Comparison of ENCODE assay signal across 8 cellular contexts in genomic region chr19:51366999-51367564, GRCh38. TPM values are rescaled to one million over a fixed set of nuclear protein-coding genes. Genes with fewer than 3 reads are reported as not detected.
A peak's percentile ranks its signal among the peaks of the same experiment; 100 is the strongest.
DNase-seq lines count a peak whose midpoint lies in the region; ATAC-seq and TF ChIP-seq lines count a peak whose summit lies in the region.

No MANE protein-coding gene starts in this region.

- WGBS in ovary, 3 donors = 0% methylated on average over 30 of the region's 30 CpGs

- TF ChIP-seq CTCF in fibroblast of lung (conservative IDR thresholded peaks at IDR 0.05 in 1 of 2, IDR thresholded peaks at IDR 0.05 in 1 of 2; ENCODE audit: low read depth in 1 of 2, low read length in 2 of 2) = no peak
- no peak for TF ChIP-seq CTCF in ovary (IDR thresholded peaks at IDR 0.05)

- H3K4me1 ChIP-seq in fibroblast of lung (ENCODE audit: control insufficient read depth, extremely low read depth, insufficient read depth, low read length) = peaks cover 13% of the 10 kb centered on the region
- H3K4me1 ChIP-seq in ovary (ENCODE audit: insufficient read depth) = peaks cover 7% of the 10 kb centered on the region

- peaks cover 26% of the 10 kb centered on the region for H3K36me3 Mint-ChIP-seq in activated CD4-positive, alpha-beta memory T cell treated with anti-CD3 and anti-CD28 coated beads for 36 hours

- POLR2A ChIA-PET in activated CD4-positive, alpha-beta memory T cell treated with anti-CD3 and anti-CD28 coated beads for 36 hours (lab: Charles Lee) = interaction anchor here (1.1 to 2.9 kb wide), 4 partner anchors 27 to 81 kb away, joined by 3 to 22 read pairs (median 4); no protein-coding TSS in a partner anchor

- peak; percentile 7 for ATAC-seq in HG03571 (IDR thresholded peaks at IDR 0.05; ENCODE audit: unreplicated experiment)

- H4K20me1 ChIP-seq in fibroblast of lung (ENCODE audit: control insufficient read depth, extremely low read depth, insufficient read depth, low read length) = no peaks in the 10 kb centered on the region

- H3K4me2 ChIP-seq in fibroblast of lung (ENCODE audit: extremely low read depth, insufficient read depth, low read length) = peak overlapping the region; percentile 64

- no peaks in the 10 kb centered on the region for H3K9me3 ChIP-seq in fibroblast of lung (ENCODE audit: control insufficient read depth, insufficient read depth, low read depth, low read length)
- H3K9me3 ChIP-seq in ovary = no peaks in the 10 kb centered on the region

- peak overlapping the region; percentile 99 for H3K4me3 Mint-ChIP-seq in activated CD4-positive, alpha-beta memory T cell treated with anti-CD3 and anti-CD28 coated beads for 36 hours

- H3K36me3 ChIP-seq in fibroblast of lung (ENCODE audit: control insufficient read depth, insufficient read depth, low read length) (no peaks in the 10 kb centered on the region), ovary (no peaks in the 10 kb centered on the region)

- CTCF ChIA-PET in activated CD4-positive, alpha-beta memory T cell treated with anti-CD3 and anti-CD28 coated beads for 36 hours (lab: Charles Lee) = interaction anchor here (0.6 to 1.6 kb wide), 3 partner anchors 27 to 32 kb away, joined by 3 to 12 read pairs (median 3); no protein-coding TSS in a partner anchor

- TF ChIP-seq POLR2A in GM18526 (IDR thresholded peaks at IDR 0.05; ENCODE audit: extremely low read depth, insufficient read length) (peak; percentile 21), ovary (IDR thresholded peaks at IDR 0.05) (peak; percentile 94)

- intact Hi-C loops in activated CD4-positive, alpha-beta memory T cell treated with anti-CD3 and anti-CD28 coated beads for 36 hours (cut with micrococcal nuclease) = loop anchor here (1.0 kb wide), 3 partner anchors 27 to 74 kb away; no protein-coding TSS in a partner anchor
- intact Hi-C loops in ovary (cut with DNase I) = loop anchor here in 2 of 4 donors (1.0 to 10.0 kb wide), 3 partner anchors 26 to 338 kb away; no protein-coding TSS in a partner anchor

- peaks cover 56% of the 10 kb centered on the region for H3K4me1 Mint-ChIP-seq in activated CD4-positive, alpha-beta memory T cell treated with anti-CD3 and anti-CD28 coated beads for 36 hours (ENCODE audit: low read depth)

- peak; percentile 60 for DNase-seq in activated CD4-positive, alpha-beta memory T cell treated with anti-CD3 and anti-CD28 coated beads for 36 hours
- DNase-seq in fibroblast of lung (ENCODE audit: low read depth in 2 of 2) (no peak), ovary (peak in 1 of 5 donors; percentile 73), NCI-H2196 (lab: John Stamatoyannopoulos, UW; ENCODE audit: unreplicated experiment) (no peak), G401 (ENCODE audit: low spot score) (no peak), NCI-H146 (lab: John Stamatoyannopoulos, UW) (no peak)

- H3K27me3 Mint-ChIP-seq in activated CD4-positive, alpha-beta memory T cell treated with anti-CD3 and anti-CD28 coated beads for 36 hours = no peaks in the 10 kb centered on the region

- H3K9me3 Mint-ChIP-seq in activated CD4-positive, alpha-beta memory T cell treated with anti-CD3 and anti-CD28 coated beads for 36 hours = no peaks in the 10 kb centered on the region

- in situ Hi-C loops in G401 (cut with HindIII; ENCODE audit: low sequenced_read_pairs) = no loop called here

- H3K27ac ChIP-seq in fibroblast of lung (ENCODE audit: insufficient read depth, low read length) (peak overlapping the region; percentile 79), ovary (peak overlapping the region; percentile 74 to 80)

- H3K9ac ChIP-seq in fibroblast of lung (ENCODE audit: insufficient read depth, low read length) = peak overlapping the region; percentile 74

- peak overlapping the region; percentile 95 for H2AFZ ChIP-seq in fibroblast of lung (ENCODE audit: low read length)

- H3K79me2 ChIP-seq in fibroblast of lung (ENCODE audit: control insufficient read depth, insufficient read depth, low read length) = peaks cover 4% of the 10 kb centered on the region

- peak overlapping the region; percentile 96 for H3K27ac Mint-ChIP-seq in activated CD4-positive, alpha-beta memory T cell treated with anti-CD3 and anti-CD28 coated beads for 36 hours

- TF ChIP-seq EP300 in ovary (IDR thresholded peaks at IDR 0.05) = no peak

- H3K27me3 ChIP-seq in fibroblast of lung (ENCODE audit: control insufficient read depth, insufficient read depth, low read length) (no peaks in the 10 kb centered on the region), ovary (no peaks in the 10 kb centered on the region)

- H3K4me3 ChIP-seq in fibroblast of lung (replicated peaks in 1 of 4; ENCODE audit: control extremely low read depth in 1 of 4, insufficient read depth in 1 of 4, low read depth in 3 of 4, low read length in 4 of 4) = peak overlapping the region; percentile 65 to 98 (median 77)
- peak overlapping the region; percentile 95 for H3K4me3 ChIP-seq in ovary

RNA-seq across cellular contexts. Expression of gene ETFB, which starts 0.9 kb away (rescaled TPM):
- total RNA-seq in activated CD4-positive, alpha-beta memory T cell treated with anti-CD3 and anti-CD28 coated beads for 36 hours = 100 to 1,000 TPM; 190 to 193 TPM
- total RNA-seq in fibroblast of lung (71.7 and 123 TPM in 2 replicates), ovary (10 to 100 TPM; 38.7 to 91.3 (median 63.3) TPM)
- polyA plus RNA-seq in fibroblast of lung (84.4 and 101 TPM in 2 replicates), ovary (10 to 100 TPM; 12.4 to 86.7 TPM)
- 126 and 159 TPM in 2 replicates for polyA plus RNA-seq in fibroblast of lung (2012)
- 30.1 and 49.9 TPM in 2 replicates for polyA minus RNA-seq in fibroblast of lung (ENCODE audit: low replicate concordance)
- 122 and 148 TPM in 2 replicates for total RNA-seq in G401 (2014; rRNA removed; shearing (Covaris generic))

RNA-seq across cellular contexts. Expression of gene CLDND2, which starts 1.7 kb away (rescaled TPM):
- total RNA-seq in activated CD4-positive, alpha-beta memory T cell treated with anti-CD3 and anti-CD28 coated beads for 36 hours = 1 to 10 TPM; 2.8 to 4.8 TPM
- total RNA-seq in fibroblast of lung = not detected in 2 replicates
- not detected in 2 replicates for polyA plus RNA-seq in fibroblast of lung
- 0.44 and 0.63 TPM in 2 replicates for polyA plus RNA-seq in fibroblast of lung (2012)
- not detected in 2 replicates for polyA minus RNA-seq in fibroblast of lung (ENCODE audit: low replicate concordance)
- 1 to 10 TPM in 3 of 7 donors, under 1 TPM in 1, not detected in 3; 0.70 to 1.9 (median 1.5) TPM for total RNA-seq in ovary
- polyA plus RNA-seq in ovary = under 1 TPM in 1 of 2 donors, not detected in 1; 0.59 TPM
- not detected in 2 replicates for total RNA-seq in G401 (2014; rRNA removed; shearing (Covaris generic))

RNA-seq across cellular contexts. Expression of gene NKG7, which starts 5.4 kb away (rescaled TPM):
- total RNA-seq in activated CD4-positive, alpha-beta memory T cell treated with anti-CD3 and anti-CD28 coated beads for 36 hours = 100 to 1,000 TPM; 140 to 149 TPM
- total RNA-seq in fibroblast of lung = not detected in 2 replicates
- polyA plus RNA-seq in fibroblast of lung = not detected in 2 replicates
- polyA plus RNA-seq in fibroblast of lung (2012) = not detected in 2 replicates
- polyA minus RNA-seq in fibroblast of lung (ENCODE audit: low replicate concordance) = not detected in 2 replicates
- 1 to 10 TPM in 5 of 7 donors, under 1 TPM in 2; 0.40 to 3.1 (median 1.5) TPM for total RNA-seq in ovary
- 1 to 10 TPM; 1.6 to 4.4 TPM for polyA plus RNA-seq in ovary
- total RNA-seq in G401 (2014; rRNA removed; shearing (Covaris generic)) = not detected in 2 replicates

RNA-seq across cellular contexts. Expression of gene LIM2, which starts 20.7 kb away (rescaled TPM):
- total RNA-seq in activated CD4-positive, alpha-beta memory T cell treated with anti-CD3 and anti-CD28 coated beads for 36 hours = under 1 TPM; 0.36 to 0.64 TPM
- total RNA-seq in fibroblast of lung (not detected in 2 replicates), ovary (not detected)
- polyA plus RNA-seq in fibroblast of lung (not detected in 2 replicates), ovary (not detected)
- not detected in 2 replicates for polyA plus RNA-seq in fibroblast of lung (2012)
- polyA minus RNA-seq in fibroblast of lung (ENCODE audit: low replicate concordance) = not detected in 2 replicates
- total RNA-seq in G401 (2014; rRNA removed; shearing (Covaris generic)) = not detected in 2 replicates

RNA-seq across cellular contexts. Expression of gene C19orf84, which starts 23.3 kb away (rescaled TPM):
- total RNA-seq in activated CD4-positive, alpha-beta memory T cell treated with anti-CD3 and anti-CD28 coated beads for 36 hours = not detected
- total RNA-seq in fibroblast of lung (not detected in 2 replicates), ovary (not detected)
- polyA plus RNA-seq in fibroblast of lung (not detected in 2 replicates), ovary (under 1 TPM in 1 of 2 donors, not detected in 1; 0.47 TPM)
- polyA plus RNA-seq in fibroblast of lung (2012) = not detected in 2 replicates
- polyA minus RNA-seq in fibroblast of lung (ENCODE audit: low replicate concordance) = not detected in 2 replicates
- not detected in 2 replicates for total RNA-seq in G401 (2014; rRNA removed; shearing (Covaris generic))

Comparison
In these comparisons a context has a peak if more than half of its experiments do, and no peak if none do; other contexts are left out.
1. RNA of gene NKG7, which starts 5.4 kb away (total RNA-seq): 140 to 149 TPM in activated CD4-positive, alpha-beta memory T cell treated with anti-CD3 and anti-CD28 coated beads for 36 hours; 0.40 to 3.1 TPM in ovary, not detected in fibroblast of lung and not detected in G401; every median in the first group is over 10 times any median in the second.